In genomic region chr20:4602297-4602631, GRCh38 we compare ENCODE assay signal across 1 cellular context.
TF ChIP-seq lines count a peak whose summit lies in the region.

No MANE protein-coding gene starts in this region.

TF ChIP-seq in HCT116, 20 proteins besides CTCF, POLR2A, EP300 and RAD21 (continued from another document):
- no peak for TF ChIP-seq ATF3 (IDR thresholded peaks at IDR 0.05)
- TF ChIP-seq EZH2phosphoT487 (IDR thresholded peaks at IDR 0.05; ENCODE audit: borderline replicate concordance) = no peak
- TF ChIP-seq CEBPB (IDR thresholded peaks at IDR 0.05; ENCODE audit: low read depth) = no peak
- no peak for TF ChIP-seq EGR1 (IDR thresholded peaks at IDR 0.05; ENCODE audit: low read depth)
- TF ChIP-seq CBX3 (IDR thresholded peaks at IDR 0.05; ENCODE audit: low read depth) = no peak
- no peak for TF ChIP-seq JUND (IDR thresholded peaks at IDR 0.05)
- TF ChIP-seq MAX (IDR thresholded peaks at IDR 0.05) = no peak
- TF ChIP-seq SIN3A (IDR thresholded peaks at IDR 0.05; ENCODE audit: low read depth) = no peak
- TF ChIP-seq REST (IDR thresholded peaks at IDR 0.05; ENCODE audit: low read depth) = no peak
